In the genomic region with DNA sequence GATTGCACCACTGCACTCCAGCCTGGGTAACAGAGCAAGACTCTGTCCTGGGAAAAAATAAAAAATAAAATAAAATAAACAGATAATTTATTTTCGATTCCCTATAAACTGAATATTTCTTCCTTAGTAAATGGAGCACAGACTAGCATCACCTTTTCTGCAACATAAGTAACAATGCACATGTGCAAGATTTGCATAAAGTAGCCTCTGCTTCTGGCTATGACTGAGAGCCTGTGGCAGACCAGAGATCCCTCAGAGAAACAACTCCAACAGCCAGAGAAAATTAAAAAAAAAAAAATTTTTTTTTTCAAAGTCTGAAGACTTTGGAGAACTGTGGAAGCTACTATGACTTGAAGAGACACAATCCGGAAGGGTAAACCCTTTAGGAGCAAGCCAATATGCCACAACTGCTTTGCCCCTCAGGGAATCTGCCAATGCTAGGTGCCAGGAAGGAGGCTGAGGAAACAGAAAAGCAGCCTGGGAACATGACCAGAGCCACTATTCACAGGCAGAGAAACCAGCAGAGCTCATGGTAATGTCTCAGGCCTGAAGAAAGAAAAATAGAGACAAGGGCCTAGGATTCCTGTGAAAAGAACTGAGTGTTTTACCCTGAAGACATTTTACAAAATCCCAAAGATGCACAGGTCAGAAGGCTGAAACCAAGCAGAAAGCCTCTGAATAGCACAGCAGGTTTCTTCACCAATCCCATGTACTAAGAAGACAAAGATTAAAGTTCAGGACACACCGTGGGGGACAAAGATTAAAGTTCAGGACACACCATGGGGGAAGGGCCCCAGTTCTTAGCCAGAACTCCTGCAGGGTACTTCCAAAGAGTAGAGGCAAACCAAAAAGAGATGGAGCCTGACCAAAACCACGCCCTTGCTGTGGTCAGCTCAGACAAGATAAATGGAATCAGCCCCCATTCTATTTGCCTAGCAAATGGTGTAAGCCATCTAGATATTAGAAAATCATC, we compare ENCODE assay signal across 1 cellular context.
TF ChIP-seq lines count a peak whose summit lies in the region.

No MANE protein-coding gene starts in this region.

TF ChIP-seq in HEK293T, 16 proteins besides CTCF, POLR2A, EP300 and RAD21:
- no peak for TF ChIP-seq L3MBTL2 (conservative IDR thresholded peaks at IDR 0.05)
- no peak for TF ChIP-seq FOXK2 (IDR thresholded peaks at IDR 0.05)
- TF ChIP-seq, protein P1, sequence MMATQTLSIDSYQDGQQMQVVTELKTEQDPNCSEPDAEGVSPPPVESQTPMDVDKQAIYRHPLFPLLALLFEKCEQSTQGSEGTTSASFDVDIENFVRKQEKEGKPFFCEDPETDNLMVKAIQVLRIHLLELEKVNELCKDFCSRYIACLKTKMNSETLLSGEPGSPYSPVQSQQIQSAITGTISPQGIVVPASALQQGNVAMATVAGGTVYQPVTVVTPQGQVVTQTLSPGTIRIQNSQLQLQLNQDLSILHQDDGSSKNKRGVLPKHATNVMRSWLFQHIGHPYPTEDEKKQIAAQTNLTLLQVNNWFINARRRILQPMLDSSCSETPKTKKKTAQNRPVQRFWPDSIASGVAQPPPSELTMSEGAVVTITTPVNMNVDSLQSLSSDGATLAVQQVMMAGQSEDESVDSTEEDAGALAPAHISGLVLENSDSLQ (IDR thresholded peaks at IDR 0.05), result no peak
- TF ChIP-seq TARDBP (IDR thresholded peaks at IDR 0.05), result no peak
- no peak for TF ChIP-seq ELF4 (IDR thresholded peaks at IDR 0.05)
- no peak for TF ChIP-seq NFRKB (IDR thresholded peaks at IDR 0.05)
- no peak for TF ChIP-seq ARNT (IDR thresholded peaks at IDR 0.05)
- no peak for TF ChIP-seq CTBP1 (IDR thresholded peaks at IDR 0.05; ENCODE audit: borderline replicate concordance)
- no peak for TF ChIP-seq FOXA1 (IDR thresholded peaks at IDR 0.05)
- no peak for TF ChIP-seq SUZ12 (IDR thresholded peaks at IDR 0.05)
- TF ChIP-seq HDGF (IDR thresholded peaks at IDR 0.05; ENCODE audit: borderline replicate concordance), result no peak
- TF ChIP-seq SP1 (IDR thresholded peaks at IDR 0.05), result no peak
- TF ChIP-seq ZNF384 (IDR thresholded peaks at IDR 0.05), result no peak
- no peak for TF ChIP-seq BHLHE40 (IDR thresholded peaks at IDR 0.05; ENCODE audit: borderline replicate concordance)
- no peak for TF ChIP-seq FOXM1 (IDR thresholded peaks at IDR 0.05; ENCODE audit: borderline replicate concordance)
- TF ChIP-seq LEF1 (IDR thresholded peaks at IDR 0.05; ENCODE audit: borderline replicate concordance), result no peak
TF ChIP-seq in HEK293T: peak in this region for 0.
